In genomic region chr9:120926397-120926928, GRCh38 we compare ENCODE assay signal across 8 cellular contexts. TPM values are rescaled to one million over a fixed set of nuclear protein-coding genes. Genes with fewer than 3 reads are reported as not detected.
DNase-seq lines count a peak whose midpoint lies in the region; ATAC-seq and TF ChIP-seq lines count a peak whose summit lies in the region.

A gene with protein sequence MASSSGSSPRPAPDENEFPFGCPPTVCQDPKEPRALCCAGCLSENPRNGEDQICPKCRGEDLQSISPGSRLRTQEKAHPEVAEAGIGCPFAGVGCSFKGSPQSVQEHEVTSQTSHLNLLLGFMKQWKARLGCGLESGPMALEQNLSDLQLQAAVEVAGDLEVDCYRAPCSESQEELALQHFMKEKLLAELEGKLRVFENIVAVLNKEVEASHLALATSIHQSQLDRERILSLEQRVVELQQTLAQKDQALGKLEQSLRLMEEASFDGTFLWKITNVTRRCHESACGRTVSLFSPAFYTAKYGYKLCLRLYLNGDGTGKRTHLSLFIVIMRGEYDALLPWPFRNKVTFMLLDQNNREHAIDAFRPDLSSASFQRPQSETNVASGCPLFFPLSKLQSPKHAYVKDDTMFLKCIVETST (minus strand): TSS chr9:120926796. CDS start chr9:120926075, 721 bp downstream.

- intact Hi-C loops in thyroid gland (cut with DNase I): loop anchor here (5.0 kb wide), 1 partner anchor 54 kb away; no protein-coding TSS in a partner anchor

- H3K27me3 ChIP-seq in foreskin keratinocyte (no peaks in the 10 kb centered on the region), thyroid gland (no peaks in the 10 kb centered on the region)

- DNase-seq in SIG-M5 treated with dmso at 0.1 percent for 504 hours (lab: John Stamatoyannopoulos, UW; ENCODE audit: unreplicated experiment): peak; percentile 88
- no peak for DNase-seq in foreskin keratinocyte
- no peak for DNase-seq in thyroid gland
- no peak for DNase-seq in NCI-H526 (lab: John Stamatoyannopoulos, UW)
- DNase-seq in H4 (ENCODE audit: low spot score): no peak
- DNase-seq in midbrain (lab: John Stamatoyannopoulos, UW): no peak

- whole genome bisulfite sequencing in thyroid gland, 2 donors: 70 to 79% methylated on average over 5 of the region's 6 CpGs

- ATAC-seq in GM18909 (IDR thresholded peaks at IDR 0.05; ENCODE audit: poor library complexity, unreplicated experiment) (peak; percentile 27), HG02884 (IDR thresholded peaks at IDR 0.05; ENCODE audit: unreplicated experiment) (peak; percentile 10), foreskin keratinocyte (peak; percentile 23)

- no peak within 1 kb of the TSS for H3K4me3 ChIP-seq in thyroid gland (replicated peaks in 1 of 3)

- H3K27ac ChIP-seq in foreskin keratinocyte (peak within 1 kb of the TSS; percentile 56), thyroid gland (peak within 1 kb of the TSS; percentile 53 to 62 (median 58))

- TF ChIP-seq POLR2A in thyroid gland (IDR thresholded peaks at IDR 0.05): no peak

- TF ChIP-seq CTCF in foreskin keratinocyte (conservative IDR thresholded peaks at IDR 0.05) (no peak), thyroid gland (IDR thresholded peaks at IDR 0.05) (no peak)

- no peaks in the 10 kb centered on the region for H3K9me3 ChIP-seq in thyroid gland

- H3K36me3 ChIP-seq in thyroid gland: no peaks in the 10 kb centered on the region

- H3K4me1 ChIP-seq in foreskin keratinocyte (peaks cover 7% of the 10 kb centered on the region), thyroid gland (peaks cover 13 to 20% of the 10 kb centered on the region in 2 donors)

RNA-seq across cellular contexts. Expression of the gene that starts here (rescaled TPM):
- 0.78 and 0.99 TPM in 2 replicates for total RNA-seq in foreskin keratinocyte
- polyA plus RNA-seq in foreskin keratinocyte: 0.56 and 0.78 TPM in 2 replicates
- total RNA-seq in thyroid gland: 1 to 10 TPM; 5.7 to 7.8 (median 6.6) TPM
- 0.21 TPM in 2 replicates for total RNA-seq in H4 (2014; rRNA removed; shearing (Covaris generic))

Comparison
In these comparisons a context has a peak if more than half of its experiments do, and no peak if none do; other contexts are left out.
1. Peak in ATAC-seq and H3K27ac ChIP-seq in foreskin keratinocyte; RNA of the gene not detected or under 1 TPM.